ENCODE assay signal across 19 cellular contexts in the genomic region with DNA sequence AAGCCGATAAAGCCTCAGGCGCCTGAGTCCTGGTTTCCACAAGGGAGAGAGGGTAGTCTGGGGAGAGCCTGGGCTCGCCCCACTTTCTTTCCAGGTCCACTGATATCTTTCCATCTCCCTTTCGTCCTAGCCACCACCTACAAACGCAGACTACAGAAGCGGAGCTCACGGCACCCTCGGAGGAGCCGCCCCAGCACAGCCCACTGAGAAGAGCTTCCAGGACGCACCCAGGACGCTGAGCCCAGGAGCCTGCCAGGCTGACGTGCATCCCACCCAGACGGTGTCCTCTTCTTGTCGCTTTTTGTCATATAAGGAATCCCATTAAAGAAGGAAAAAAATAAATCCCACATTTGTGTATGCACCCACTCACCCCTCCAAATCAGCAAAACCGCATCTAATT. TPM values are rescaled to one million over a fixed set of nuclear protein-coding genes. Genes with fewer than 3 reads are reported as not detected.
DNase-seq lines count a peak whose midpoint lies in the region; ATAC-seq, FAIRE-seq and TF ChIP-seq lines count a peak whose summit lies in the region.
"Had no signal": no experiment of that assay in that cellular context is flagged by ENCODE, and none has a peak within 500 bp of the region (broad histone marks: within the 10 kb centered on the region; RNA-seq: fewer than 3 reads in every experiment).

No MANE protein-coding gene starts in this region.

- H3K27ac ChIP-seq in GM23338 (ENCODE audit: low read depth) (no peak overlapping the region), H1 (ENCODE audit: low read depth, low read length) (no peak overlapping the region), osteoblast (ENCODE audit: low read depth, low read length) (no peak overlapping the region), aorta (ENCODE audit: low read depth in 1 of 2, low read length in 2 of 2) (no peak overlapping the region), smooth muscle cell (ENCODE audit: low read depth) (no peak overlapping the region)
- H3K27ac ChIP-seq: BLaER1 treated with 17β-estradiol and CSF1 and Interleukin-3, amounts not matched to agents 10 nM and 100 nM had no signal

- H3K9ac ChIP-seq in H1 (replicated peaks in 1 of 4; ENCODE audit: extremely low read depth in 1 of 4, low read depth in 3 of 4, low read length in 3 of 4) = no peak overlapping the region
- H3K9ac ChIP-seq in smooth muscle cell (ENCODE audit: low read depth) = no peak overlapping the region
- H3K9ac ChIP-seq: BLaER1 treated with 17β-estradiol and CSF1 and Interleukin-3, amounts not matched to agents 10 nM and 100 nM had no signal

- H2BK120ac ChIP-seq in H1 (replicated peaks; ENCODE audit: low read depth, low read length) = no peak overlapping the region

- no peak for TF ChIP-seq POLR2A in H1 (IDR thresholded peaks at IDR 0.05; ENCODE audit: control extremely low read depth in 1 of 2, low read depth in 2 of 2, low read length in 2 of 2)

- peaks cover 14% of the 10 kb centered on the region for H3K4me1 Mint-ChIP-seq in GM23338
- H3K4me1 Mint-ChIP-seq: B cell, IgD-negative memory B cell had no signal

- H2BK12ac ChIP-seq in H1 (ENCODE audit: low read depth, low read length) = no peak overlapping the region

- H4K8ac ChIP-seq in H1 (ENCODE audit: extremely low read depth, insufficient read depth, low read length) = no peak overlapping the region

- CTCF ChIA-PET in H1 (lab: Charles Lee; ENCODE audit: partially characterized antibody) = interaction anchor here (0.7 to 1.3 kb wide), 3 partner anchors 90 to 304 kb away, joined by 3 to 4 read pairs (median 3); no protein-coding TSS in a partner anchor

- H4K5ac ChIP-seq in H1 (ENCODE audit: insufficient read length, low read depth, low read length) = no peak overlapping the region

- no peaks in the 10 kb centered on the region for H3K79me1 ChIP-seq in H1 (ENCODE audit: low read depth, low read length)

- intact Hi-C loops in aorta (cut with DNase I) = no loop called here

- no peaks in the 10 kb centered on the region for H3K23me2 ChIP-seq in H1 (ENCODE audit: low read depth, low read length)

- H3F3A ChIP-seq in GM23338 (replicated peaks; ENCODE audit: low read depth) = no peaks in the 10 kb centered on the region
- H3F3A ChIP-seq in smooth muscle cell (ENCODE audit: low read depth) = no peaks in the 10 kb centered on the region

- no peak for TF ChIP-seq EP300 in H1 (IDR thresholded peaks at IDR 0.05; ENCODE audit: borderline replicate concordance in 1 of 2, low read depth in 2 of 2, low read length in 2 of 2)

- peaks cover 22% of the 10 kb centered on the region for H3K27me3 Mint-ChIP-seq in GM23338 (ENCODE audit: insufficient read depth, low read depth, poor library complexity)

- TF ChIP-seq RAD21 in H1 (IDR thresholded peaks at IDR 0.05 in 1 of 2, conservative IDR thresholded peaks at IDR 0.05 in 1 of 2; ENCODE audit: low read depth in 2 of 2, low read length in 2 of 2) = no peak

- H3K4me3 ChIP-seq in GM23338 (no peak overlapping the region), H1 (ENCODE audit: extremely low read depth in 1 of 4, insufficient read depth in 2 of 4, low read depth in 3 of 4, low read length in 4 of 4) (no peak overlapping the region), osteoblast (ENCODE audit: insufficient read depth, low read length) (no peak overlapping the region), aorta (ENCODE audit: low read length in 2 of 2) (no peak overlapping the region), smooth muscle cell (no peak overlapping the region)
- H3K4me3 ChIP-seq: BLaER1 treated with 17β-estradiol and CSF1 and Interleukin-3, amounts not matched to agents 10 nM and 100 nM had no signal

- no peak overlapping the region for H4K91ac ChIP-seq in H1 (replicated peaks; ENCODE audit: insufficient read length, low read length)

- H2BK15ac ChIP-seq in H1 (ENCODE audit: low read length) = no peak overlapping the region

- H3K4me3 Mint-ChIP-seq in GM23338 = no peak overlapping the region
- H3K4me3 Mint-ChIP-seq: B cell; CD8-positive, alpha-beta T cell; HFFc6; IgD-negative memory B cell had no signal

- H3K9me3 ChIP-seq in H1 (ENCODE audit: insufficient read depth in 2 of 2, low read depth in 1 of 2, low read length in 1 of 2) (no peaks in the 10 kb centered on the region), osteoblast (ENCODE audit: low read depth, low read length) (no peaks in the 10 kb centered on the region), aorta (ENCODE audit: control insufficient read depth, low read length) (no peaks in the 10 kb centered on the region), smooth muscle cell (replicated peaks; ENCODE audit: low read depth) (no peaks in the 10 kb centered on the region)
- H3K9me3 ChIP-seq: BLaER1 treated with 17β-estradiol and CSF1 and Interleukin-3, amounts not matched to agents 10 nM and 100 nM had no signal

- H3K9me2 ChIP-seq in GM23338 (ENCODE audit: insufficient read depth) = no peaks in the 10 kb centered on the region

- peaks cover 6% of the 10 kb centered on the region; the same call in 1 of the 2 replicates for H3K4me1 ChIP-seq in GM23338 (ENCODE audit: insufficient read depth)
- peaks cover 0 to 6% (median 2%) of the 10 kb centered on the region in 4 experiments; a peak in 4 of 7 replicates for H3K4me1 ChIP-seq in H1 (replicated peaks in 1 of 4; ENCODE audit: control insufficient read depth in 3 of 4, insufficient read depth in 4 of 4, low read length in 3 of 4)
- peaks cover 4% of the 10 kb centered on the region for H3K4me1 ChIP-seq in osteoblast (ENCODE audit: insufficient read depth, low read length)
- H3K4me1 ChIP-seq in aorta (ENCODE audit: control insufficient read depth in 1 of 2, insufficient read depth in 2 of 2, low read length in 2 of 2) = peaks cover 0 to 3% of the 10 kb centered on the region in 2 donors
- no peaks in the 10 kb centered on the region for H3K4me1 ChIP-seq in smooth muscle cell (ENCODE audit: low read depth)

- H3K36me3 Mint-ChIP-seq in GM23338 (ENCODE audit: low read depth) = peaks cover 17% of the 10 kb centered on the region; the same call in 2 of the 3 replicates

- no peaks in the 10 kb centered on the region for H3K79me2 ChIP-seq in GM23338 (replicated peaks; ENCODE audit: insufficient read depth)
- no peaks in the 10 kb centered on the region for H3K79me2 ChIP-seq in H1 (ENCODE audit: control insufficient read depth in 1 of 2, insufficient read depth in 2 of 2, low read length in 2 of 2)
- H3K79me2 ChIP-seq in osteoblast (ENCODE audit: insufficient read depth, low read length) = no peaks in the 10 kb centered on the region
- H3K79me2 ChIP-seq in smooth muscle cell (ENCODE audit: low read depth) = no peaks in the 10 kb centered on the region

- 91% methylated on average over 15 of the region's 15 CpGs; no CpG with 5 or more reads in 1 of the 2 experiments for WGBS in H1 (ENCODE audit: extremely low coverage in 1 of 2, insufficient coverage in 1 of 2, insufficient read length in 1 of 2, insufficient replicate concordance in 2 of 2, low coverage in 1 of 2, low lambda C conversion rate in 2 of 2, missing lambda C conversion rate in 1 of 2), 2 experiments
- WGBS in aorta, 2 donors = 10 to 18% methylated on average over 14 to 15 of the region's 15 CpGs
- 90% methylated on average over 15 of the region's 15 CpGs for WGBS in smooth muscle cell (ENCODE audit: low lambda C conversion rate)

- no peak for DNase-seq in GM23338 (ENCODE audit: low spot score)
- DNase-seq in H1 (ENCODE audit: low read depth in 1 of 2, low spot score in 2 of 2) = no peak
- DNase-seq in osteoblast (ENCODE audit: insufficient read length, low spot score, missing footprints) = no peak
- no peak for DNase-seq in aorta
- DNase-seq in GM19240 (ENCODE audit: insufficient read length, low spot score) = no peak
- DNase-seq in NCI-H1694 treated with DMSO at 0.1 percent for 48 hours (lab: John Stamatoyannopoulos, UW) = no peak
- DNase-seq in smooth muscle cell (lab: John Stamatoyannopoulos, UW; ENCODE audit: unreplicated experiment) = no peak
- DNase-seq: 8988T; Calu3; CD8-positive, alpha-beta T cell; DMS79 treated with DMSO at 0.1 percent for 48 hours; GF-D8; HFFc6 had no signal

- no peak for TF ChIP-seq CTCF in GM23338 (conservative IDR thresholded peaks at IDR 0.05; ENCODE audit: low read depth in 2 of 2)
- TF ChIP-seq CTCF in H1 (IDR thresholded peaks at IDR 0.05; ENCODE audit: control extremely low read depth in 1 of 3, insufficient read depth in 1 of 3, low read depth in 1 of 3, low read length in 3 of 3) = no peak
- TF ChIP-seq CTCF in osteoblast (IDR thresholded peaks at IDR 0.05; ENCODE audit: extremely low read depth, low read depth, low read length) = no peak
- no peak for TF ChIP-seq CTCF in smooth muscle cell (IDR thresholded peaks at IDR 0.05; ENCODE audit: borderline replicate concordance, insufficient read depth, poor library complexity, severe bottlenecking)

- no peak overlapping the region for H3K56ac ChIP-seq in H1 (replicated peaks; ENCODE audit: insufficient read length, low read depth, low read length)

- H3K18ac ChIP-seq in H1 (ENCODE audit: extremely low read depth, low read length) = no peak overlapping the region

- H4K20me1 ChIP-seq in GM23338 (replicated peaks; ENCODE audit: insufficient read depth) (no peaks in the 10 kb centered on the region), H1 (replicated peaks in 1 of 2; ENCODE audit: control insufficient read depth in 1 of 2, insufficient read depth in 2 of 2, low read length in 2 of 2) (peaks cover 0 to 2% of the 10 kb centered on the region in 2 experiments), osteoblast (ENCODE audit: insufficient read depth, low read length) (peaks cover 14% of the 10 kb centered on the region), smooth muscle cell (ENCODE audit: low read depth) (no peaks in the 10 kb centered on the region)

- H2BK5ac ChIP-seq in H1 (ENCODE audit: low read depth, low read length) = 0 out of 2 replicates have a peak overlapping the region, but pooled peaks have one; percentile 9

- H3K27me3 ChIP-seq in GM23338 (ENCODE audit: insufficient read depth) (no peaks in the 10 kb centered on the region), H1 (replicated peaks in 1 of 4; ENCODE audit: control insufficient read depth in 3 of 4, extremely low read depth in 1 of 4, insufficient read depth in 3 of 4, low read length in 3 of 4) (no peaks in the 10 kb centered on the region), osteoblast (ENCODE audit: insufficient read depth, low read length) (peaks cover 36% of the 10 kb centered on the region), aorta (ENCODE audit: control insufficient read depth in 1 of 2, insufficient read depth in 2 of 2, low read length in 1 of 2) (no peaks in the 10 kb centered on the region), smooth muscle cell (ENCODE audit: low read depth) (no peaks in the 10 kb centered on the region)
- H3K27me3 ChIP-seq: BLaER1 treated with 17β-estradiol and CSF1 and Interleukin-3, amounts not matched to agents 10 nM and 100 nM had no signal

- POLR2A ChIA-PET in H1 (lab: Charles Lee; ENCODE audit: partially characterized antibody) = no interaction called here

- peak overlapping the region; percentile 8; the same call in 1 of the 2 replicates for H3K27ac Mint-ChIP-seq in GM23338
- H3K27ac Mint-ChIP-seq: B cell; CD8-positive, alpha-beta T cell; HFFc6 had no signal

- H3K4ac ChIP-seq in H1 (replicated peaks; ENCODE audit: insufficient read length, low read depth, low read length) = no peak overlapping the region

- ATAC-seq in GM23338 (no peak), aorta (ENCODE audit: low FRiP score) (peak; percentile 28)
- ATAC-seq: CD8-positive, alpha-beta T cell; HCT116; HepG2 had no signal

- H3K4me2 ChIP-seq in GM23338 (no peak overlapping the region), H1 (ENCODE audit: insufficient read depth in 1 of 2, low read depth in 2 of 2, low read length in 2 of 2) (no peak overlapping the region), osteoblast (ENCODE audit: insufficient read depth, low read length) (peak overlapping the region; percentile 39), smooth muscle cell (no peak overlapping the region)
- H3K4me2 ChIP-seq: BLaER1 treated with 17β-estradiol and CSF1 and Interleukin-3, amounts not matched to agents 10 nM and 100 nM had no signal

- H2BK20ac ChIP-seq in H1 (ENCODE audit: low read length) = no peak overlapping the region

- no peak for FAIRE-seq in H1 (lab: Jason Lieb, UNC)
- FAIRE-seq: H54, HepG2 had no signal

- H3K36me3 ChIP-seq in GM23338 (ENCODE audit: insufficient read depth) (no peaks in the 10 kb centered on the region), H1 (ENCODE audit: control insufficient read depth in 2 of 4, insufficient read depth in 4 of 4, low read length in 3 of 4) (peaks cover 0 to 17% (median 5%) of the 10 kb centered on the region in 4 experiments; a peak in 5 of 8 replicates), osteoblast (ENCODE audit: insufficient read depth, low read length) (peaks cover 20% of the 10 kb centered on the region), aorta (ENCODE audit: control insufficient read depth in 1 of 2, insufficient read depth in 2 of 2, low read length in 1 of 2) (peaks cover 0 to 3% of the 10 kb centered on the region in 2 donors), smooth muscle cell (ENCODE audit: low read depth) (no peaks in the 10 kb centered on the region)
- H3K36me3 ChIP-seq: BLaER1 treated with 17β-estradiol and CSF1 and Interleukin-3, amounts not matched to agents 10 nM and 100 nM had no signal

- no peak overlapping the region for H2AK5ac ChIP-seq in H1 (ENCODE audit: low read depth, low read length)

- H3K23ac ChIP-seq in H1 (ENCODE audit: insufficient read length) = no peak overlapping the region

- no peak overlapping the region for H2AFZ ChIP-seq in GM23338
- H2AFZ ChIP-seq in H1 (ENCODE audit: low read length) = no peak overlapping the region
- H2AFZ ChIP-seq in osteoblast (ENCODE audit: low read length) = no peak overlapping the region
- no peak overlapping the region for H2AFZ ChIP-seq in smooth muscle cell (ENCODE audit: low read depth)

- peaks cover 4% of the 10 kb centered on the region; the same call in 1 of the 3 replicates for H3K9me3 Mint-ChIP-seq in GM23338
- H3K9me3 Mint-ChIP-seq: CD8-positive, alpha-beta T cell; HFFc6; IgD-negative memory B cell had no signal

- H3K14ac ChIP-seq in H1 (ENCODE audit: insufficient read length) = no peak overlapping the region

RNA-seq across cellular contexts. Expression of a gene that starts 21.1 kb away (rescaled TPM):
- 45.2 and 62.6 TPM in 2 replicates for total RNA-seq in GM23338 (2014; rRNA removed; shearing (Covaris generic))
- polyA plus RNA-seq in GM23338 (2016; fragmentation: Nextera tagmentation; extraction: Ambion mirVana) (21.4 and 22.7 TPM in 2 replicates), H1 (2011; rRNA removed) (79.7 and 115 TPM in 2 replicates), aorta (10 to 100 TPM; 14.4 to 99.4 TPM), smooth muscle cell (5.2 and 7.6 TPM in 2 replicates)
- total RNA-seq in H1 (2021; fragmentation: NEBNext Ultra II Directional; extraction: Animal tissue kit (Norgen Biotek cat#: 25700)) = 76.2 and 80.9 TPM in 2 replicates
- 102 TPM for polyA plus RNA-seq in H1 (2011; cell fraction: cytosol; rRNA removed)
- polyA plus RNA-seq in H1 (2011; cell fraction: nucleus; rRNA removed) = 143 TPM
- polyA plus RNA-seq in H1 (2012, experiment 1 of 2) = 49.1 to 81.6 TPM (median 72.4 TPM) in 4 replicates
- polyA plus RNA-seq in H1 (2012, experiment 2 of 2) = 68.3 TPM
- polyA plus RNA-seq in H1 (2013, experiment 1 of 2) = 61.1 TPM
- 63.9 TPM for polyA plus RNA-seq in H1 (2013, experiment 2 of 2)
- polyA minus RNA-seq in H1 (2011; rRNA and poly(A)+ RNA removed) = 17.3 and 31.2 TPM in 2 replicates
- polyA minus RNA-seq in H1 (2011; cell fraction: cytosol; rRNA and poly(A)+ RNA removed) = 40.7 TPM
- 26.8 TPM for polyA minus RNA-seq in H1 (2011; cell fraction: nucleus; rRNA and poly(A)+ RNA removed)
- total RNA-seq in osteoblast (14.7 and 18.8 TPM in 2 replicates), aorta (10 to 100 TPM; 79.9 to 82.3 TPM), smooth muscle cell (4.5 and 6.5 TPM in 2 replicates)
- total RNA-seq: HepG2 had no signal

RNA-seq across cellular contexts. Expression of a gene that starts 38.9 kb away (rescaled TPM):
- total RNA-seq in GM23338 (2014; rRNA removed; shearing (Covaris generic)) = 586 and 671 TPM in 2 replicates
- polyA plus RNA-seq in GM23338 (2016; fragmentation: Nextera tagmentation; extraction: Ambion mirVana) (246 and 279 TPM in 2 replicates), H1 (2011; rRNA removed) (2,117 and 2,643 TPM in 2 replicates), aorta (1,000 to 10,000 TPM; 1,008 to 2,529 TPM), smooth muscle cell (237 and 247 TPM in 2 replicates)
- total RNA-seq in H1 (2021; fragmentation: NEBNext Ultra II Directional; extraction: Animal tissue kit (Norgen Biotek cat#: 25700)) = 1,211 and 1,237 TPM in 2 replicates
- polyA plus RNA-seq in H1 (2011; cell fraction: cytosol; rRNA removed) = 1,895 TPM
- 4,441 TPM for polyA plus RNA-seq in H1 (2011; cell fraction: nucleus; rRNA removed)
- polyA plus RNA-seq in H1 (2012, experiment 1 of 2) = 1,613 to 2,038 TPM (median 1,926 TPM) in 4 replicates
- polyA plus RNA-seq in H1 (2012, experiment 2 of 2) = 1,448 TPM
- polyA plus RNA-seq in H1 (2013, experiment 1 of 2) = 955 TPM
- 930 TPM for polyA plus RNA-seq in H1 (2013, experiment 2 of 2)
- polyA minus RNA-seq in H1 (2011; rRNA and poly(A)+ RNA removed) = 1,165 and 1,269 TPM in 2 replicates
- polyA minus RNA-seq in H1 (2011; cell fraction: cytosol; rRNA and poly(A)+ RNA removed) = 1,023 TPM
- 1,091 TPM for polyA minus RNA-seq in H1 (2011; cell fraction: nucleus; rRNA and poly(A)+ RNA removed)
- total RNA-seq in osteoblast (195 and 209 TPM in 2 replicates), aorta (1,000 to 10,000 TPM; 1,647 to 2,143 TPM), smooth muscle cell (185 and 222 TPM in 2 replicates)
